In the genomic region with DNA sequence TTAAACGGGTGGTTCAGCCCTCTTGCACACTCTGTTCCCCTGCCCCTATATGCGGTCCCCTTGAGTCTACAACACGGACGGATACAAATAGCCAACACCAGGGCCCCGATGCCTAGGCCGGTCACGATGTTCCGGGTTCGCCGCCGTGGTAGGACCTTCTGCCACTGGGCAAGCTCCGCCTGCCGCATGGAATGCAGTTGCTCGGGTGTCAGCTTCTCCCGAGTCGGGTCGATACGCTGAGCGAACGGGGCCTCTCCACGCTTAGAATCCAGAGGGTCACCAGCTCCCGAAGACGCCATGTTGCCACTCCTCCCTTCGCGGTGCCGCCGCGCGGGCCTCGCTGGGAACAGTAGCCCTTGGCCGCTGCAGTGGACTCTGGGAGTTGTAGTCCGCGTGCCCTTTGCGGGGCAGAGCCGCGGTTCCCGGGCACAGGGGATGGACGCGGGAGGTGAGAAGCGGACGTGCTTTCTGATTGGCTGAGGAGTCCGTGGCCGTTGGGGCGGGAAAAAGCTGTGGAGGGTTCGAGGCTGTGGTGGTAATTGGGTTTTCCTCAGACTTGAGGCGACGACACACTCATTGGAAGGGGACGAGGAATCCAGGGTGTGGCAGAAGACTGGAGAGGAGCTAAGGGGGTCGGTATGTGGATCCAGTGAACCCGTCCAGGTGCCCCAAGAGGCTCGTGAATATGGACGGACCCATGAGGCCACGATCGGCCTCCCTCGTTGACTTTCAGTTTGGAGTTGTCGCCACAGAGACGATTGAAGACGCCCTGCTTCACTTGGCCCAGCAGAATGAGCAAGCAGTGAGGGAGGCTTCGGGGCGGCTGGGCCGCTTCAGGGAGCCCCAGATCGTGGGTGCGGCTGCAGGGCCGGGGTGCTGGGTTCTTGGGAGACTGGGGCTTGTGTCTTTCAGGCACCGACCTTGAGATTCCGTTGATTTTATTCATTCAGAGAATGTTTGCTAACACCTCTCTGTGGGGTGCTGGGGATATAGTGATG, we compare ENCODE assay signal across 8 cellular contexts. TPM values are rescaled to one million over a fixed set of nuclear protein-coding genes. Genes with fewer than 3 reads are reported as not detected.
DNase-seq lines count a peak whose midpoint lies in the region; ATAC-seq and TF ChIP-seq lines count a peak whose summit lies in the region.

A gene with protein sequence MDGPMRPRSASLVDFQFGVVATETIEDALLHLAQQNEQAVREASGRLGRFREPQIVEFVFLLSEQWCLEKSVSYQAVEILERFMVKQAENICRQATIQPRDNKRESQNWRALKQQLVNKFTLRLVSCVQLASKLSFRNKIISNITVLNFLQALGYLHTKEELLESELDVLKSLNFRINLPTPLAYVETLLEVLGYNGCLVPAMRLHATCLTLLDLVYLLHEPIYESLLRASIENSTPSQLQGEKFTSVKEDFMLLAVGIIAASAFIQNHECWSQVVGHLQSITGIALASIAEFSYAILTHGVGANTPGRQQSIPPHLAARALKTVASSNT (plus strand): TSS at position 479 of the 998 bp plus-strand sequence. CDS start 207 bp downstream, at position 686.
A gene with protein sequence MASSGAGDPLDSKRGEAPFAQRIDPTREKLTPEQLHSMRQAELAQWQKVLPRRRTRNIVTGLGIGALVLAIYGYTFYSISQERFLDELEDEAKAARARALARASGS (minus strand): TSS at position 322 of the 998 bp plus-strand sequence. CDS start 23 bp downstream, at position 299.

- H3K27ac Mint-ChIP-seq in type B pancreatic cell = peak within 1 kb of the TSS; percentile 87

- H3K4me1 Mint-ChIP-seq in type B pancreatic cell (ENCODE audit: unreplicated experiment) = peaks cover 17% of the 10 kb centered on the region

- ATAC-seq in GM21723 (IDR thresholded peaks at IDR 0.05; ENCODE audit: unreplicated experiment) (peak; percentile 82), left cardiac atrium (peak; percentile 98 to 99)

- no peak for TF ChIP-seq POLR2A in adrenal gland (IDR thresholded peaks at IDR 0.05)

- TF ChIP-seq CTCF in adrenal gland (IDR thresholded peaks at IDR 0.05) (peak in 1 of 6 experiments; percentile 16), type B pancreatic cell (conservative IDR thresholded peaks at IDR 0.05) (peak; percentile 23)

- H3K4me3 ChIP-seq in adrenal gland = peak within 1 kb of the TSS; percentile 64 to 84 (median 70)

- DNase-seq in DMS153 (lab: John Stamatoyannopoulos, UW) (peak; percentile 91), NCI-H1092 treated with DMSO at 0.1 percent for 48 hours (lab: John Stamatoyannopoulos, UW) (peak; percentile 63), T follicular helper cell (ENCODE audit: low read depth) (peak; percentile 54), adrenal gland (peak; percentile 79 to 91 (median 84)), left cardiac atrium (peak; percentile 92), posterior cingulate gyrus (peak; percentile 81 to 98 (median 88)), type B pancreatic cell (ENCODE audit: extremely low spot score, unreplicated experiment) (peak; percentile 90)

- peak within 1 kb of the TSS in 2 of 5 donors; percentile 25 to 77 for H3K27ac ChIP-seq in adrenal gland

- no peaks in the 10 kb centered on the region for H3K27me3 ChIP-seq in adrenal gland

- no peaks in the 10 kb centered on the region for H3K36me3 ChIP-seq in adrenal gland (replicated peaks in 1 of 2)

- WGBS in adrenal gland, 4 donors = 25 to 41% (median 30%) methylated on average over 35 to 66 of the region's 66 CpGs

- no peaks in the 10 kb centered on the region for H3K9me3 ChIP-seq in adrenal gland (replicated peaks in 1 of 3)

- peaks cover 15% of the 10 kb centered on the region for H3K27me3 Mint-ChIP-seq in type B pancreatic cell

- H3K4me1 ChIP-seq in adrenal gland (replicated peaks in 1 of 2) = peaks cover 12 to 14% of the 10 kb centered on the region in 2 donors

- peak within 1 kb of the TSS; percentile 96 for H3K4me3 Mint-ChIP-seq in type B pancreatic cell

- intact Hi-C loops in adrenal gland (cut with DNase I) = no loop called here
- intact Hi-C loops in left cardiac atrium (cut with DNase I) = no loop called here
- intact Hi-C loops in posterior cingulate gyrus (cut with DNase I) = no loop called here

- peaks cover 5% of the 10 kb centered on the region for H3K9me3 Mint-ChIP-seq in type B pancreatic cell

- H3K36me3 Mint-ChIP-seq in type B pancreatic cell = peaks cover 9% of the 10 kb centered on the region

RNA-seq across cellular contexts. Expression of the first gene that starts in this region (rescaled TPM):
- 1 to 10 TPM in 2 of 8 donors, under 1 TPM in 1, not detected in 5; 0.69 to 8.2 (median 1.2) TPM for total RNA-seq in adrenal gland
- under 1 TPM; 0.24 to 0.32 (median 0.27) TPM for polyA plus RNA-seq in adrenal gland
- total RNA-seq in left cardiac atrium = under 1 TPM in 1 of 2 donors, not detected in 1; 0.44 TPM
- 0.46 TPM in 1 of 2 replicates, not detected in the other for total RNA-seq in type B pancreatic cell (ENCODE audit: low replicate concordance)

RNA-seq across cellular contexts. Expression of the second gene that starts in this region (rescaled TPM):
- total RNA-seq in adrenal gland (100 to 1,000 TPM in 2 of 8 donors, 10 to 100 TPM in 6; 65.3 to 126 (median 83.4) TPM), left cardiac atrium (10 to 100 TPM; 60.3 to 63.9 TPM), type B pancreatic cell (ENCODE audit: low replicate concordance) (82.2 and 93.9 TPM in 2 replicates)
- 10 to 100 TPM; 55.6 to 98.2 (median 91.1) TPM for polyA plus RNA-seq in adrenal gland
